1 cellular context compared by ENCODE assay signal in the genomic region with DNA sequence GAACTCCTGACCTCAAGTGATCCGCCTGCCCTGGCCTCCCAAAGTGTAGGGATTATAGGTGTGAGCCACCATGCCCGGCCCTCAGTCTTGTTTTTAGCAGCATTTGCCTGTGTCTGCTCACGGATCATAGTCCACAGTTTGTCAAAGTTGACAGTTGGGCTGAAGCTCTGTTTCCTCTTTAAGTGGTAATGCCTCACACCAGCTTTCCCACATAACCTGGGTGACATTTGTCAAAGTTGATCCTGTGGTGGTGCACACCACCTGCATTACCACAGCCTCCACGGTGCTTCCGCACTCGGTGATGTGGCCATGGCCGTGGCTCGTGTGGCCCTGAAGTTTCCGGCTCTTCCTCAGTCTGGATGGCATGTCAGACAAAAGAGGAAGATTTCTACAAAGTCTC.
TF ChIP-seq lines count a peak whose summit lies in the region.

No MANE protein-coding gene starts in this region.

TF ChIP-seq in H1, 55 proteins besides CTCF, POLR2A, EP300 and RAD21:
- TF ChIP-seq CTBP2 (IDR thresholded peaks at IDR 0.05; ENCODE audit: borderline replicate concordance, insufficient read depth, insufficient read length, low read length) = no peak
- no peak for TF ChIP-seq POLR2AphosphoS5 (IDR thresholded peaks at IDR 0.05; ENCODE audit: low read depth, low read length)
- no peak for TF ChIP-seq CREB1 (IDR thresholded peaks at IDR 0.05)
- TF ChIP-seq SIN3A (conservative IDR thresholded peaks at IDR 0.05 in 1 of 2, IDR thresholded peaks at IDR 0.05 in 1 of 2; ENCODE audit: low read depth in 1 of 2, low read length in 2 of 2) = no peak
- no peak for TF ChIP-seq SIX5 (IDR thresholded peaks at IDR 0.05; ENCODE audit: low read depth, low read length)
- no peak for TF ChIP-seq NANOG (IDR thresholded peaks at IDR 0.05; ENCODE audit: insufficient read depth, low read depth, low read length, poor library complexity, severe bottlenecking)
